ENCODE assay signal across 12 cellular contexts in genomic region chr7:152072451-152072850, GRCh38.
"Had no signal": no experiment of that assay in that cellular context is flagged by ENCODE, and none has a peak within 500 bp of the region (broad histone marks: within the 10 kb centered on the region; RNA-seq: fewer than 3 reads in every experiment).

No MANE protein-coding gene starts in this region.

- H3K27ac Mint-ChIP-seq: activated CD4-positive, alpha-beta T cell treated with anti-CD3 and anti-CD28 coated beads, Interleukin-2, amount 10 ng/mL, durations not matched to agents 7 days and 5 days; activated naive CD8-positive, alpha-beta T cell treated with anti-CD3 and anti-CD28 coated beads for 36 hours; activated T-helper 1 cell treated with anti-CD3 and anti-CD28 coated beads, Interleukin-12 subunit alpha, Interleukin-12 subunit beta, Interleukin-2, Interleukin-4 antibody, amounts not matched to agents 30 ng/mL and 10 ng/mL and 1 ng/mL, durations not matched to agents 14 hours and 24 hours and 36 hours; effector memory CD8-positive, alpha-beta T cell; stimulated activated effector memory CD8-positive, alpha-beta T cell treated with anti-CD3 and anti-CD28 coated beads, Interleukin-12 subunit alpha, Interleukin-12 subunit beta, amount 100 ng/mL, for 72 hours; T-helper 2 cell treated with Interferon-gamma antibody and Interleukin-4, amounts not matched to agents 5 μg/mL and 100 μg/mL, for 36 hours had no signal

- H3K27me3 ChIP-seq: ovary had no signal

- H3K36me3 ChIP-seq: left ventricle myocardium inferior, ovary, thoracic aorta had no signal

- H3K36me3 Mint-ChIP-seq: stimulated activated effector memory CD8-positive, alpha-beta T cell treated with anti-CD3 and anti-CD28 coated beads, Interleukin-12 subunit alpha, Interleukin-12 subunit beta, amount 100 ng/mL, for 72 hours had no signal

- ATAC-seq: effector memory CD8-positive, alpha-beta T cell; stimulated activated effector memory CD8-positive, alpha-beta T cell treated with anti-CD3 and anti-CD28 coated beads, Interleukin-12 subunit alpha, Interleukin-12 subunit beta, amount 100 ng/mL, for 72 hours had no signal

- H3K27ac ChIP-seq: left ventricle myocardium inferior, ovary, thoracic aorta had no signal

- H3K9me3 ChIP-seq: left ventricle myocardium inferior, ovary, thoracic aorta had no signal

- H3K4me3 Mint-ChIP-seq: activated CD4-positive, alpha-beta T cell treated with anti-CD3 and anti-CD28 coated beads, Interleukin-2, amount 10 ng/mL, durations not matched to agents 7 days and 5 days; activated naive CD8-positive, alpha-beta T cell treated with anti-CD3 and anti-CD28 coated beads for 36 hours; activated T-helper 1 cell treated with anti-CD3 and anti-CD28 coated beads, Interleukin-12 subunit alpha, Interleukin-12 subunit beta, Interleukin-2, Interleukin-4 antibody, amounts not matched to agents 30 ng/mL and 10 ng/mL and 1 ng/mL, durations not matched to agents 14 hours and 24 hours and 36 hours; effector memory CD8-positive, alpha-beta T cell; stimulated activated effector memory CD8-positive, alpha-beta T cell treated with anti-CD3 and anti-CD28 coated beads, Interleukin-12 subunit alpha, Interleukin-12 subunit beta, amount 100 ng/mL, for 72 hours; T-helper 2 cell treated with Interferon-gamma antibody and Interleukin-4, amounts not matched to agents 5 μg/mL and 100 μg/mL, for 36 hours had no signal

- DNase-seq: activated CD4-positive, alpha-beta T cell treated with anti-CD3 and anti-CD28 coated beads, Interleukin-2, amount 10 ng/mL, durations not matched to agents 7 days and 5 days; activated naive CD8-positive, alpha-beta T cell treated with anti-CD3 and anti-CD28 coated beads for 36 hours; dermis blood vessel endothelial cell; effector memory CD8-positive, alpha-beta T cell; erythroblast; kidney; left ventricle myocardium inferior; ovary had no signal

- FAIRE-seq: kidney had no signal

- H3K27me3 Mint-ChIP-seq: activated CD4-positive, alpha-beta T cell treated with anti-CD3 and anti-CD28 coated beads, Interleukin-2, amount 10 ng/mL, durations not matched to agents 7 days and 5 days; activated naive CD8-positive, alpha-beta T cell treated with anti-CD3 and anti-CD28 coated beads for 36 hours; effector memory CD8-positive, alpha-beta T cell had no signal

- H3K4me3 ChIP-seq: left ventricle myocardium inferior, ovary, thoracic aorta had no signal
